24 cellular contexts compared by ENCODE assay signal in genomic region chr1:67690411-67690810, GRCh38. TPM values are rescaled to one million over a fixed set of nuclear protein-coding genes. Genes with fewer than 3 reads are reported as not detected.
A peak's percentile ranks its signal among the peaks of the same experiment; 100 is the strongest.
DNase-seq lines count a peak whose midpoint lies in the region; FAIRE-seq and TF ChIP-seq lines count a peak whose summit lies in the region.
"Had no signal": no experiment of that assay in that cellular context is flagged by ENCODE, and none has a peak within 500 bp of the region (broad histone marks: within the 10 kb centered on the region; RNA-seq: fewer than 3 reads in every experiment).

No MANE protein-coding gene starts in this region.

- no peaks in the 10 kb centered on the region for H3K27me3 ChIP-seq in ACC112 (ENCODE audit: insufficient read depth, low read length)
- peaks cover 9% of the 10 kb centered on the region for H3K27me3 ChIP-seq in Loucy (ENCODE audit: insufficient read depth, low read length, poor library complexity, severe bottlenecking)
- no peaks in the 10 kb centered on the region for H3K27me3 ChIP-seq in astrocyte (ENCODE audit: insufficient read depth, low read length)
- no peaks in the 10 kb centered on the region for H3K27me3 ChIP-seq in brain microvascular endothelial cell (replicated peaks)
- H3K27me3 ChIP-seq: MG63 had no signal

- no peaks in the 10 kb centered on the region for H3K27me3 Mint-ChIP-seq in astrocyte (ENCODE audit: low read depth, unreplicated experiment)
- H3K27me3 Mint-ChIP-seq in activated CD4-positive, alpha-beta memory T cell treated with anti-CD3 and anti-CD28 coated beads for 36 hours, result no peaks in the 10 kb centered on the region
- H3K27me3 Mint-ChIP-seq: CD4-positive, CD25-positive, alpha-beta regulatory T cell had no signal

- no peaks in the 10 kb centered on the region for H3K9me3 Mint-ChIP-seq in astrocyte (ENCODE audit: unreplicated experiment)
- no peaks in the 10 kb centered on the region for H3K9me3 Mint-ChIP-seq in activated CD4-positive, alpha-beta memory T cell treated with anti-CD3 and anti-CD28 coated beads for 36 hours
- H3K9me3 Mint-ChIP-seq: CD4-positive, CD25-positive, alpha-beta regulatory T cell had no signal

- H3K4me3 ChIP-seq in ACC112 (ENCODE audit: low read depth, low read length) (no peak overlapping the region), Loucy (ENCODE audit: low read length, poor library complexity, severe bottlenecking) (no peak overlapping the region), astrocyte (ENCODE audit: insufficient read depth, low read depth, low read length) (no peak overlapping the region), brain microvascular endothelial cell (ENCODE audit: low read depth, low read length) (no peak overlapping the region)
- H3K4me3 ChIP-seq: MG63, PC-9 had no signal

- H3K4me3 Mint-ChIP-seq in astrocyte (ENCODE audit: unreplicated experiment), result peak overlapping the region; percentile 20
- no peak overlapping the region for H3K4me3 Mint-ChIP-seq in activated CD4-positive, alpha-beta memory T cell treated with anti-CD3 and anti-CD28 coated beads for 36 hours
- H3K4me3 Mint-ChIP-seq: CD4-positive, CD25-positive, alpha-beta regulatory T cell had no signal

- no peaks in the 10 kb centered on the region for H3K9me2 ChIP-seq in Loucy (replicated peaks; ENCODE audit: low read depth, low read length)

- peaks cover 12% of the 10 kb centered on the region for H3K4me1 ChIP-seq in ACC112 (ENCODE audit: control insufficient read depth, insufficient read depth, low read length, unreplicated experiment)
- H3K4me1 ChIP-seq in Loucy (ENCODE audit: insufficient read depth, low read length, poor library complexity, severe bottlenecking), result peaks cover 42% of the 10 kb centered on the region
- peaks cover 9% of the 10 kb centered on the region for H3K4me1 ChIP-seq in astrocyte (ENCODE audit: insufficient read depth, low read length)

- H3K36me3 ChIP-seq in ACC112 (ENCODE audit: insufficient read depth, low read length), result peaks cover 16% of the 10 kb centered on the region
- peaks cover 4% of the 10 kb centered on the region for H3K36me3 ChIP-seq in Loucy (ENCODE audit: insufficient read depth, low read length)
- peaks cover 25% of the 10 kb centered on the region for H3K36me3 ChIP-seq in astrocyte (ENCODE audit: insufficient read depth, low read length)
- H3K36me3 ChIP-seq in brain microvascular endothelial cell (replicated peaks), result peaks cover 33% of the 10 kb centered on the region

- in situ Hi-C loops in brain microvascular endothelial cell (cut with HindIII; ENCODE audit: low pct_ligation_motif_present, low sequenced_read_pairs), result loop anchor here (25.0 kb wide), 1 partner anchor 153 kb away; no protein-coding TSS in a partner anchor

- DNase-seq in astrocyte (ENCODE audit: low read depth), result no peak
- DNase-seq in fibroblast of peridontal ligament (ENCODE audit: extremely low read depth), result peak; percentile 9
- no peak for DNase-seq in C1 segment of cervical spinal cord (lab: John Stamatoyannopoulos, UW)
- DNase-seq in activated CD4-positive, alpha-beta memory T cell treated with anti-CD3 and anti-CD28 coated beads for 36 hours, result no peak
- no peak for DNase-seq in brain microvascular endothelial cell
- DNase-seq in medulla oblongata (ENCODE audit: extremely low spot score), result no peak
- DNase-seq: 8988T; CD4-positive, CD25-positive, alpha-beta regulatory T cell; Kasumi-1; MG63; NCI-H1105 treated with DMSO at 0.1 percent for 48 hours; NCI-H146; NCI-H1930; NCI-H2107; NCI-H446; NCI-H524 treated with DMSO at 0.1 percent for 48 hours; NCI-H774; PC-9; RPMI8226; SHP77 treated with DMSO at 0.1 percent for 48 hours had no signal

- H3K79me2 ChIP-seq in ACC112 (ENCODE audit: control insufficient read depth, insufficient read depth, low read length, unreplicated experiment) (peaks cover 19% of the 10 kb centered on the region), Loucy (ENCODE audit: insufficient read depth, low read length) (peaks cover 25% of the 10 kb centered on the region), astrocyte (ENCODE audit: insufficient read depth, low read length) (peaks cover 34% of the 10 kb centered on the region)

- H3K9me3 ChIP-seq in Loucy (ENCODE audit: insufficient read depth, low read depth, low read length) (no peaks in the 10 kb centered on the region), astrocyte (ENCODE audit: insufficient read depth, low read depth, low read length) (no peaks in the 10 kb centered on the region)
- H3K9me3 ChIP-seq: MG63 had no signal

- H3K4me1 Mint-ChIP-seq in astrocyte (ENCODE audit: low read depth, unreplicated experiment), result peaks cover 13% of the 10 kb centered on the region
- H3K4me1 Mint-ChIP-seq in activated CD4-positive, alpha-beta memory T cell treated with anti-CD3 and anti-CD28 coated beads for 36 hours (ENCODE audit: low read depth), result peaks cover 19% of the 10 kb centered on the region

- FAIRE-seq in astrocyte (lab: Jason Lieb, UNC), result no peak
- FAIRE-seq: H1 had no signal

- H4K20me1 ChIP-seq in Loucy (ENCODE audit: insufficient read depth, low read length, poor library complexity, severe bottlenecking) (peaks cover 17% of the 10 kb centered on the region), astrocyte (ENCODE audit: insufficient read depth, low read length) (peaks cover 42% of the 10 kb centered on the region)

- H3K27ac Mint-ChIP-seq in astrocyte (ENCODE audit: unreplicated experiment), result no peak overlapping the region
- H3K27ac Mint-ChIP-seq in activated CD4-positive, alpha-beta memory T cell treated with anti-CD3 and anti-CD28 coated beads for 36 hours, result no peak overlapping the region
- H3K27ac Mint-ChIP-seq: CD4-positive, CD25-positive, alpha-beta regulatory T cell had no signal

- H2AFZ ChIP-seq in ACC112 (ENCODE audit: low read length, unreplicated experiment), result no peak overlapping the region
- no peak overlapping the region for H2AFZ ChIP-seq in Loucy (ENCODE audit: low read length)
- H2AFZ ChIP-seq in astrocyte (ENCODE audit: low read depth, low read length), result no peak overlapping the region
- H2AFZ ChIP-seq: PC-9 had no signal

- peaks cover 19% of the 10 kb centered on the region for H3K36me3 Mint-ChIP-seq in astrocyte (ENCODE audit: low read depth, unreplicated experiment)
- H3K36me3 Mint-ChIP-seq in activated CD4-positive, alpha-beta memory T cell treated with anti-CD3 and anti-CD28 coated beads for 36 hours, result peaks cover 20% of the 10 kb centered on the region

- POLR2A ChIA-PET in activated CD4-positive, alpha-beta memory T cell treated with anti-CD3 and anti-CD28 coated beads for 36 hours (lab: Charles Lee), result no interaction called here

- H3K4me2 ChIP-seq in Loucy (ENCODE audit: low read depth, low read length, poor library complexity, severe bottlenecking), result no peak overlapping the region
- no peak overlapping the region for H3K4me2 ChIP-seq in astrocyte (ENCODE audit: low read length)
- H3K4me2 ChIP-seq: PC-9 had no signal

- H3F3A ChIP-seq in Loucy (ENCODE audit: low read depth), result peaks cover 10% of the 10 kb centered on the region; the same call in 1 of the 2 replicates

- 0 out of 2 replicates have a peak overlapping the region, but pooled peaks have one; percentile 2 for H3K27ac ChIP-seq in ACC112 (ENCODE audit: low read depth, low read length)
- H3K27ac ChIP-seq in astrocyte (ENCODE audit: low read depth, low read length), result no peak overlapping the region
- no peak overlapping the region for H3K27ac ChIP-seq in brain microvascular endothelial cell
- H3K27ac ChIP-seq: HL-60 had no signal

- TF ChIP-seq CTCF in Loucy (conservative IDR thresholded peaks at IDR 0.05; ENCODE audit: low read length), result no peak
- TF ChIP-seq CTCF in astrocyte (IDR thresholded peaks at IDR 0.05; ENCODE audit: insufficient read depth, low read depth, low read length), result no peak
- TF ChIP-seq CTCF in brain microvascular endothelial cell (IDR thresholded peaks at IDR 0.05; ENCODE audit: low read depth, low read length, missing control alignments), result no peak

- CTCF ChIA-PET in activated CD4-positive, alpha-beta memory T cell treated with anti-CD3 and anti-CD28 coated beads for 36 hours (lab: Charles Lee), result interaction anchor here (1.1 to 1.3 kb wide), 3 partner anchors 128 to 158 kb away, joined by 3 read pairs; no protein-coding TSS in a partner anchor

- H3K9ac ChIP-seq in Loucy (ENCODE audit: low read depth, low read length, poor library complexity, severe bottlenecking), result peak overlapping the region; percentile 56
- H3K9ac ChIP-seq in astrocyte (ENCODE audit: low read length), result no peak overlapping the region

- intact Hi-C loops in activated CD4-positive, alpha-beta memory T cell treated with anti-CD3 and anti-CD28 coated beads for 36 hours (cut with micrococcal nuclease), result no loop called here

RNA-seq across cellular contexts. Expression of gene GADD45A, which starts 5.4 kb away (rescaled TPM):
- 127 and 162 TPM in 2 replicates for total RNA-seq in astrocyte
- total RNA-seq in activated CD4-positive, alpha-beta memory T cell treated with anti-CD3 and anti-CD28 coated beads for 36 hours, result 10 to 100 TPM; 36.2 to 39.1 TPM
